In genomic region chr12:115963030-115963480, GRCh38 we compare ENCODE assay signal across 13 cellular contexts.
DNase-seq lines count a peak whose midpoint lies in the region; ATAC-seq, FAIRE-seq and TF ChIP-seq lines count a peak whose summit lies in the region.
"Had no signal": no experiment of that assay in that cellular context is flagged by ENCODE, and none has a peak within 500 bp of the region (broad histone marks: within the 10 kb centered on the region; RNA-seq: fewer than 3 reads in every experiment).

No MANE protein-coding gene starts in this region.

- no peak overlapping the region for H3K4me3 Mint-ChIP-seq in stimulated activated memory B cell treated with anti-CD40 and anti-IgM and Interleukin-4, amounts not matched to agents 10 μg/mL and 1 μg/mL and 100 μg/mL, for 72 hours

- H3K27me3 ChIP-seq in IMR-90 (ENCODE audit: control insufficient read depth, insufficient read depth, low read length) = no peaks in the 10 kb centered on the region
- no peaks in the 10 kb centered on the region for H3K27me3 ChIP-seq in spleen (replicated peaks in 1 of 7)
- H3K27me3 ChIP-seq: esophagus muscularis mucosa, tibial nerve had no signal

- H3K4ac ChIP-seq in IMR-90 (ENCODE audit: low read depth, low read length) = peak overlapping the region; percentile 7

- no peak for FAIRE-seq in frontal cortex (lab: Jason Lieb, UNC)
- FAIRE-seq: keratinocyte had no signal

- H3K4me3 ChIP-seq in IMR-90 (ENCODE audit: insufficient read depth, low read depth, low read length) (no peak overlapping the region), cardiac fibroblast (replicated peaks in 1 of 2; ENCODE audit: low read depth in 2 of 2, low read length in 2 of 2) (no peak overlapping the region), spleen (no peak overlapping the region)
- H3K4me3 ChIP-seq: esophagus muscularis mucosa, tibial nerve had no signal

- peaks cover 7% of the 10 kb centered on the region for H3K4me1 ChIP-seq in IMR-90 (ENCODE audit: control insufficient read depth, insufficient read depth, low read length)
- no peaks in the 10 kb centered on the region for H3K4me1 ChIP-seq in spleen

- BruUV-seq in IMR-90 (replicated peaks; lab: Mats Ljungman, UMichigan) = no TSS peak

- peak overlapping the region; percentile 69; the same call in 1 of the 2 replicates for H3K23ac ChIP-seq in IMR-90 (ENCODE audit: low read depth, low read length)

- TF ChIP-seq RAD21 in IMR-90 (IDR thresholded peaks at IDR 0.05; ENCODE audit: low read length) = no peak

- H3K9ac ChIP-seq in IMR-90 (ENCODE audit: low read depth, low read length) = no peak overlapping the region

- WGBS in IMR-90 (ENCODE audit: extremely low coverage in 2 of 2, insufficient read length in 1 of 2), 2 experiments = no CpG with 5 or more reads among the region's 5 CpGs
- WGBS in spleen, 5 donors = 94 to 97% (median 95%) methylated on average over 5 of the region's 5 CpGs

- POLR2A ChIA-PET in IMR-90 (lab: Charles Lee; ENCODE audit: unreplicated experiment) = no interaction called here

- H4K8ac ChIP-seq in IMR-90 (ENCODE audit: low read depth in 2 of 2, low read length in 2 of 2) = peak overlapping the region in 1 of 2 experiments; percentile 20; a peak in 1 of 4 replicates

- peaks cover 11% of the 10 kb centered on the region for H4K20me1 ChIP-seq in IMR-90 (ENCODE audit: insufficient read depth, low read length)

- peak overlapping the region; percentile 62; the same call in 1 of the 2 replicates for H2BK120ac ChIP-seq in IMR-90 (ENCODE audit: low read depth, low read length)

- H2BK20ac ChIP-seq in IMR-90 (ENCODE audit: low read depth, low read length) = peak overlapping the region; percentile 24; the same call in 1 of the 2 replicates

- no peak overlapping the region for H4K91ac ChIP-seq in IMR-90 (ENCODE audit: insufficient read depth, low read depth, low read length)

- peak overlapping the region; percentile 8; the same call in 1 of the 2 replicates for H2AK5ac ChIP-seq in IMR-90 (ENCODE audit: low read depth, low read length)

- peak overlapping the region; percentile 21 for H2BK5ac ChIP-seq in IMR-90 (ENCODE audit: low read depth, low read length, poor library complexity, severe bottlenecking)

- H3K79me1 ChIP-seq in IMR-90 (ENCODE audit: low read depth in 1 of 2, low read length in 2 of 2) = peaks cover 11 to 44% of the 10 kb centered on the region in 2 experiments

- peak overlapping the region; percentile 20 for H3K4me2 ChIP-seq in IMR-90 (ENCODE audit: low read depth, low read length)

- dilution Hi-C loops in IMR-90 (cut with HindIII; ENCODE audit: low sequenced_read_pairs, unreplicated experiment) = no loop called here

- no peak overlapping the region for H3K27ac Mint-ChIP-seq in stimulated activated memory B cell treated with anti-CD40 and anti-IgM and Interleukin-4, amounts not matched to agents 10 μg/mL and 1 μg/mL and 100 μg/mL, for 72 hours

- intact Hi-C loops in IMR-90 (cut with micrococcal nuclease) (no loop called here), spleen (cut with DNase I; ENCODE audit: low total_unique reads) (no loop called here)

- no peaks in the 10 kb centered on the region for H3K4me1 Mint-ChIP-seq in stimulated activated memory B cell treated with anti-CD40 and anti-IgM and Interleukin-4, amounts not matched to agents 10 μg/mL and 1 μg/mL and 100 μg/mL, for 72 hours

- CTCF ChIA-PET in IMR-90 (lab: Yijun Ruan, JAX) = interaction anchor here (0.5 to 0.6 kb wide), 2 partner anchors 661 to 1295 kb away, joined by 3 read pairs; no protein-coding TSS in a partner anchor

- H3K18ac ChIP-seq in IMR-90 (ENCODE audit: low read depth, low read length) = no peak overlapping the region

- no peak overlapping the region for H3K14ac ChIP-seq in IMR-90 (replicated peaks; ENCODE audit: low read depth, low read length)

- H3K9me1 ChIP-seq in IMR-90 (ENCODE audit: insufficient read depth, low read length) = peaks cover 14% of the 10 kb centered on the region

- H3K36me3 ChIP-seq in IMR-90 (ENCODE audit: control insufficient read depth, insufficient read depth, low read length) = peaks cover 28% of the 10 kb centered on the region
- H3K36me3 ChIP-seq in spleen = peaks cover 0 to 100% (median 85%) of the 10 kb centered on the region in 6 donors

- H3K36me3 Mint-ChIP-seq in stimulated activated memory B cell treated with anti-CD40 and anti-IgM and Interleukin-4, amounts not matched to agents 10 μg/mL and 1 μg/mL and 100 μg/mL, for 72 hours = peaks cover 53% of the 10 kb centered on the region

- no peak overlapping the region for H4K5ac ChIP-seq in IMR-90 (ENCODE audit: low read depth, low read length)

- no peak overlapping the region for H3K56ac ChIP-seq in IMR-90 (ENCODE audit: extremely low read depth, insufficient read depth, low read length)

- peak; percentile 80 for ATAC-seq in IMR-90 (ENCODE audit: low read depth)
- no peak for ATAC-seq in stimulated activated memory B cell treated with anti-CD40 and anti-IgM and Interleukin-4, amounts not matched to agents 10 μg/mL and 1 μg/mL and 100 μg/mL, for 72 hours

- H3K9me3 Mint-ChIP-seq in stimulated activated memory B cell treated with anti-CD40 and anti-IgM and Interleukin-4, amounts not matched to agents 10 μg/mL and 1 μg/mL and 100 μg/mL, for 72 hours = no peaks in the 10 kb centered on the region

- no peaks in the 10 kb centered on the region for H3K27me3 Mint-ChIP-seq in stimulated activated memory B cell treated with anti-CD40 and anti-IgM and Interleukin-4, amounts not matched to agents 10 μg/mL and 1 μg/mL and 100 μg/mL, for 72 hours

- no peak overlapping the region for H2AK9ac ChIP-seq in IMR-90 (replicated peaks; ENCODE audit: low read depth, low read length, poor library complexity)

- H2AFZ ChIP-seq in IMR-90 (replicated peaks; ENCODE audit: low read length, poor library complexity) = no peak overlapping the region

- in situ Hi-C loops in IMR-90 (cut with MboI; ENCODE audit: low sequenced_read_pairs) = no loop called here

- H3K27ac ChIP-seq in IMR-90 (ENCODE audit: insufficient read depth, low read length) (peak overlapping the region; percentile 19; the same call in 1 of the 2 replicates), spleen (no peak overlapping the region)
- H3K27ac ChIP-seq: esophagus muscularis mucosa had no signal

- DNase-seq in EH (ENCODE audit: low read depth) = peak; percentile 87
- DNase-seq in IMR-90 = peak; percentile 78
- DNase-seq in cardiac fibroblast (ENCODE audit: low read depth in 2 of 2) = peak; percentile 28 to 70
- DNase-seq in myocyte (ENCODE audit: low read depth) = peak; percentile 52
- DNase-seq in spleen = no peak
- no peak for DNase-seq in frontal cortex (ENCODE audit: low spot score in 2 of 2)
- no peak for DNase-seq in stimulated activated CD4-positive, alpha-beta T cell treated with anti-CD3 and anti-CD28 coated beads, Interleukin-15, amount 100 ng/mL, for 24 hours
- DNase-seq: caudate nucleus, NCI-H2171 treated with DMSO at 0.1 percent for 48 hours had no signal

- H2BK15ac ChIP-seq in IMR-90 (ENCODE audit: low read depth, low read length) = peak overlapping the region; percentile 9; the same call in 1 of the 3 replicates

- TF ChIP-seq CTCF in IMR-90 (conservative IDR thresholded peaks at IDR 0.05; ENCODE audit: low read depth, low read length) (no peak), cardiac fibroblast (IDR thresholded peaks at IDR 0.05; ENCODE audit: low read depth, low read length) (no peak), spleen (IDR thresholded peaks at IDR 0.05 in 8 of 11, conservative IDR thresholded peaks at IDR 0.05 in 3 of 11) (no peak)

- TF ChIP-seq POLR2A in IMR-90 (IDR thresholded peaks at IDR 0.05; ENCODE audit: low read depth, low read length) (no peak), spleen (IDR thresholded peaks at IDR 0.05) (no peak)

- H3K9me3 ChIP-seq in IMR-90 (ENCODE audit: control insufficient read depth, insufficient read depth, low read length) (no peaks in the 10 kb centered on the region), spleen (no peaks in the 10 kb centered on the region)
- H3K9me3 ChIP-seq: esophagus muscularis mucosa, tibial nerve had no signal

TF ChIP-seq in IMR-90, 13 proteins besides CTCF, POLR2A, EP300 and RAD21:
- peak; percentile 19; the same call in 1 of the 2 replicates for TF ChIP-seq FOS (IDR thresholded peaks at IDR 0.05; ENCODE audit: low read depth, low read length)
- no peak for TF ChIP-seq NFE2L2 (IDR thresholded peaks at IDR 0.05; ENCODE audit: low read depth, low read length)
- TF ChIP-seq MAFK (IDR thresholded peaks at IDR 0.05; ENCODE audit: low read depth, low read length) = 0 out of 2 replicates have a peak, but pooled peaks have one; percentile 26

Comparison
In these comparisons a context has a peak if more than half of its experiments do, and no peak if none do; other contexts are left out.
1. DNase-seq: peak in EH (single experiment), IMR-90 (single experiment), cardiac fibroblast (2 of 2) and myocyte (single experiment); none in spleen (single experiment), frontal cortex (0 of 2) and stimulated activated CD4-positive, alpha-beta T cell treated with anti-CD3 and anti-CD28 coated beads, Interleukin-15, amount 100 ng/mL, for 24 hours (single experiment).